ENCODE assay signal across 18 cellular contexts in the genomic region with DNA sequence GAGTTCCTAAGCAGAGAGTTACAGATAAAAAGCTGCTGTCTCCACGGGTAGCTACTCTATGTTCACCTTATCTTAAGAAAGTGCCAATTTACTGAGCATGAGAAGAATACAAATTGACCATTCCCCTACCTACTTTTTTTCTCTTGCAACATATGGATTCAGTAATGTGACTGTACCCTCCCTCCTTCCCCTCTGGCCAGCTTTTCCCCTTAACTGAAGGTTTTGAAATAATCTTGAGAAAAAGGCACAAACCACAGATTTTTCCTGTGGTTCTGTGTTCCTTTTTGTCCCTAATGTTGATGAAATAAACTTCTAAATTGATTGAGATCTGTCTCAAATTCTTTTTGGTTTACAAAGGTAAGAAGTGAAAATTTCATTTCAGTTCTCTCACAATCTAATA. TPM values are rescaled to one million over a fixed set of nuclear protein-coding genes. Genes with fewer than 3 reads are reported as not detected.
DNase-seq lines count a peak whose midpoint lies in the region; ATAC-seq, FAIRE-seq and TF ChIP-seq lines count a peak whose summit lies in the region.
"Had no signal": no experiment of that assay in that cellular context is flagged by ENCODE, and none has a peak within 500 bp of the region (broad histone marks: within the 10 kb centered on the region; RNA-seq: fewer than 3 reads in every experiment).

No MANE protein-coding gene starts in this region.

- H3K27me3 ChIP-seq in CD8-positive, alpha-beta memory T cell (ENCODE audit: insufficient read depth, low read length, poor library complexity, severe bottlenecking), result no peaks in the 10 kb centered on the region
- H3K27me3 ChIP-seq: brain microvascular endothelial cell, dorsolateral prefrontal cortex, hepatocyte had no signal

- ATAC-seq in central memory CD8-positive, alpha-beta T cell (replicated peaks; ENCODE audit: extremely low read depth, poor library complexity, severe bottlenecking), result no peak
- no peak for ATAC-seq in HG03520 (IDR thresholded peaks at IDR 0.05; ENCODE audit: unreplicated experiment)
- ATAC-seq: stimulated activated naive B cell treated with anti-CD40 and anti-IgM and Interleukin-4, amounts not matched to agents 10 μg/mL and 1 μg/mL and 100 μg/mL, for 72 hours had no signal

- peaks cover 12 to 34% (median 31%) of the 10 kb centered on the region in 5 donors for H3K9me3 Mint-ChIP-seq in CD8-positive, alpha-beta memory T cell
- peaks cover 15% of the 10 kb centered on the region for H3K9me3 Mint-ChIP-seq in central memory CD8-positive, alpha-beta T cell

- peaks cover 21% of the 10 kb centered on the region for H3K9me3 ChIP-seq in CD8-positive, alpha-beta memory T cell (ENCODE audit: low read length)
- H3K9me3 ChIP-seq in OCI-LY7 (ENCODE audit: low read length), result peaks cover 33% of the 10 kb centered on the region

- H3K27me3 Mint-ChIP-seq in CD8-positive, alpha-beta memory T cell, result peaks cover 0 to 2% of the 10 kb centered on the region in 2 donors
- H3K27me3 Mint-ChIP-seq in central memory CD8-positive, alpha-beta T cell, result no peaks in the 10 kb centered on the region
- H3K27me3 Mint-ChIP-seq: activated B cell treated with CpG ODN at 0.5 μM for 24 hours; IgD-negative memory B cell; stimulated activated naive B cell treated with anti-CD40 and anti-IgM and Interleukin-4, amounts not matched to agents 10 μg/mL and 1 μg/mL and 100 μg/mL, for 72 hours had no signal

- peak overlapping the region; percentile 65 to 98 (median 96) for H3K27ac Mint-ChIP-seq in CD8-positive, alpha-beta memory T cell
- peak overlapping the region; percentile 58 for H3K27ac Mint-ChIP-seq in central memory CD8-positive, alpha-beta T cell (ENCODE audit: low read depth)
- H3K27ac Mint-ChIP-seq: activated B cell treated with CpG ODN at 0.5 μM for 24 hours; IgD-negative memory B cell; stimulated activated naive B cell treated with anti-CD40 and anti-IgM and Interleukin-4, amounts not matched to agents 10 μg/mL and 1 μg/mL and 100 μg/mL, for 72 hours had no signal

- H3K36me3 ChIP-seq in CD8-positive, alpha-beta memory T cell (ENCODE audit: insufficient read depth, low read length), result no peaks in the 10 kb centered on the region
- H3K36me3 ChIP-seq in OCI-LY7 (ENCODE audit: insufficient read depth, low read length), result no peaks in the 10 kb centered on the region; the same call in 1 of the 2 replicates
- H3K36me3 ChIP-seq: brain microvascular endothelial cell had no signal

- peak overlapping the region; percentile 15 for H3K4me3 ChIP-seq in CD8-positive, alpha-beta memory T cell (ENCODE audit: low read length)
- H3K4me3 ChIP-seq in OCI-LY7 (ENCODE audit: low read depth, low read length, poor library complexity, severe bottlenecking), result no peak overlapping the region
- H3K4me3 ChIP-seq: dorsolateral prefrontal cortex, hepatocyte had no signal

- H3K4me1 ChIP-seq in CD8-positive, alpha-beta memory T cell (ENCODE audit: insufficient read depth, low read length), result peaks cover 31% of the 10 kb centered on the region
- peaks cover 21% of the 10 kb centered on the region for H3K4me1 ChIP-seq in OCI-LY7 (ENCODE audit: insufficient read depth, low read length, poor library complexity, severe bottlenecking)

- BruUV-seq in OCI-LY7 (replicated peaks; lab: Mats Ljungman, UMichigan), result no TSS peak

- POLR2A ChIA-PET in CD8-positive, alpha-beta memory T cell (lab: Charles Lee), result interaction anchor here (0.8 to 6.7 kb wide), 3 partner anchors 9 to 16 kb away, joined by 4 to 165 read pairs (median 12); no protein-coding TSS in a partner anchor
- POLR2A ChIA-PET in OCI-LY7 (lab: Charles Lee), result interaction anchor here (0.6 to 0.8 kb wide), 2 partner anchors 12 to 14 kb away, joined by 3 to 4 read pairs; no protein-coding TSS in a partner anchor

- no peak overlapping the region for H3K4me2 ChIP-seq in OCI-LY7 (ENCODE audit: low read length)
- H3K4me2 ChIP-seq: hepatocyte had no signal

- intact Hi-C loops in OCI-LY7 (cut with micrococcal nuclease; ENCODE audit: unreplicated experiment), result no loop called here

- no peaks in the 10 kb centered on the region for H3K9me2 ChIP-seq in OCI-LY7 (ENCODE audit: insufficient read depth, low read length)

- peak overlapping the region; percentile 32 to 83 (median 61) for H3K4me3 Mint-ChIP-seq in CD8-positive, alpha-beta memory T cell
- peak overlapping the region; percentile 48 for H3K4me3 Mint-ChIP-seq in central memory CD8-positive, alpha-beta T cell
- H3K4me3 Mint-ChIP-seq: activated B cell treated with CpG ODN at 0.5 μM for 24 hours; stimulated activated naive B cell treated with anti-CD40 and anti-IgM and Interleukin-4, amounts not matched to agents 10 μg/mL and 1 μg/mL and 100 μg/mL, for 72 hours had no signal

- H3K36me3 Mint-ChIP-seq in CD8-positive, alpha-beta memory T cell, result peaks cover 11 to 57% (median 31%) of the 10 kb centered on the region in 3 donors
- H3K36me3 Mint-ChIP-seq in central memory CD8-positive, alpha-beta T cell (ENCODE audit: insufficient read depth), result peaks cover 23% of the 10 kb centered on the region

- DNase-seq in CD1c-positive myeloid dendritic cell (ENCODE audit: extremely low spot score), result peak; percentile 37
- no peak for DNase-seq in CD8-positive, alpha-beta memory T cell
- DNase-seq in OCI-LY7 (ENCODE audit: low spot score), result no peak
- DNase-seq in central memory CD8-positive, alpha-beta T cell (ENCODE audit: low spot score in 2 of 2), result no peak
- no peak for DNase-seq in activated effector memory CD4-positive, alpha-beta T cell treated with Interleukin-2 at 50 U/mL for 16 hours
- DNase-seq in H54 (ENCODE audit: insufficient read length, low spot score), result no peak
- DNase-seq: activated B cell treated with CpG ODN at 0.5 μM for 24 hours; brain microvascular endothelial cell; dorsolateral prefrontal cortex; NCI-H1436 treated with DMSO at 0.1 percent for 48 hours; NCI-H510A; small intestine; stimulated activated naive B cell treated with anti-CD40 and anti-IgM and Interleukin-4, amounts not matched to agents 10 μg/mL and 1 μg/mL and 100 μg/mL, for 72 hours had no signal

- H3K4me1 Mint-ChIP-seq in CD8-positive, alpha-beta memory T cell, result peaks cover 29 to 43% (median 40%) of the 10 kb centered on the region in 3 donors
- H3K4me1 Mint-ChIP-seq in central memory CD8-positive, alpha-beta T cell, result peaks cover 42% of the 10 kb centered on the region

- TF ChIP-seq POLR2A in H54 (IDR thresholded peaks at IDR 0.05; ENCODE audit: low read depth, low read length), result no peak

- H3K79me2 ChIP-seq in OCI-LY7 (ENCODE audit: insufficient read depth, low read depth, low read length), result no peaks in the 10 kb centered on the region
- H3K79me2 ChIP-seq: hepatocyte had no signal

- CTCF ChIA-PET in CD8-positive, alpha-beta memory T cell (lab: Charles Lee), result interaction anchor here (1.0 to 2.2 kb wide), 6 partner anchors 9 to 65 kb away, joined by 3 to 9 read pairs (median 6); no protein-coding TSS in a partner anchor
- CTCF ChIA-PET in OCI-LY7 (lab: Charles Lee; ENCODE audit: unreplicated experiment), result no interaction called here

- TF ChIP-seq CTCF in OCI-LY7 (conservative IDR thresholded peaks at IDR 0.05; ENCODE audit: low read length), result no peak

- H4K20me1 ChIP-seq in OCI-LY7 (ENCODE audit: insufficient read depth, low read length), result no peaks in the 10 kb centered on the region

- FAIRE-seq in H54 (lab: Jason Lieb, UNC), result no peak
- FAIRE-seq: small intestine had no signal

- H3K27ac ChIP-seq in CD8-positive, alpha-beta memory T cell (ENCODE audit: low read depth, low read length), result no peak overlapping the region
- no peak overlapping the region for H3K27ac ChIP-seq in OCI-LY7 (ENCODE audit: low read depth, low read length, poor library complexity, severe bottlenecking)
- H3K27ac ChIP-seq: brain microvascular endothelial cell, C4-2B, dorsolateral prefrontal cortex, hepatocyte had no signal

- peak overlapping the region; percentile 54; the same call in 1 of the 2 replicates for H2AFZ ChIP-seq in OCI-LY7 (ENCODE audit: low read length)
- H2AFZ ChIP-seq: hepatocyte had no signal

RNA-seq across cellular contexts. Expression of a gene that starts 2.6 kb away (rescaled TPM):
- 100 to 1,000 TPM; 353 to 364 TPM for total RNA-seq in CD8-positive, alpha-beta memory T cell
- polyA plus RNA-seq in CD8-positive, alpha-beta memory T cell, result 440 TPM
- not detected in 2 replicates for total RNA-seq in OCI-LY7 (2014; rRNA removed; shearing (Covaris generic))
- total RNA-seq in OCI-LY7 (2022), result not detected in 2 replicates
- total RNA-seq: osteocyte had no signal

Comparison
In these comparisons a context has a peak if more than half of its experiments do, and no peak if none do; other contexts are left out.
1. RNA of a gene that starts 2.6 kb away (total RNA-seq): 353 to 364 TPM in CD8-positive, alpha-beta memory T cell; not detected in OCI-LY7; every median in the first group is over 100 times any median in the second.